ENCODE assay signal across 11 cellular contexts in the genomic region with DNA sequence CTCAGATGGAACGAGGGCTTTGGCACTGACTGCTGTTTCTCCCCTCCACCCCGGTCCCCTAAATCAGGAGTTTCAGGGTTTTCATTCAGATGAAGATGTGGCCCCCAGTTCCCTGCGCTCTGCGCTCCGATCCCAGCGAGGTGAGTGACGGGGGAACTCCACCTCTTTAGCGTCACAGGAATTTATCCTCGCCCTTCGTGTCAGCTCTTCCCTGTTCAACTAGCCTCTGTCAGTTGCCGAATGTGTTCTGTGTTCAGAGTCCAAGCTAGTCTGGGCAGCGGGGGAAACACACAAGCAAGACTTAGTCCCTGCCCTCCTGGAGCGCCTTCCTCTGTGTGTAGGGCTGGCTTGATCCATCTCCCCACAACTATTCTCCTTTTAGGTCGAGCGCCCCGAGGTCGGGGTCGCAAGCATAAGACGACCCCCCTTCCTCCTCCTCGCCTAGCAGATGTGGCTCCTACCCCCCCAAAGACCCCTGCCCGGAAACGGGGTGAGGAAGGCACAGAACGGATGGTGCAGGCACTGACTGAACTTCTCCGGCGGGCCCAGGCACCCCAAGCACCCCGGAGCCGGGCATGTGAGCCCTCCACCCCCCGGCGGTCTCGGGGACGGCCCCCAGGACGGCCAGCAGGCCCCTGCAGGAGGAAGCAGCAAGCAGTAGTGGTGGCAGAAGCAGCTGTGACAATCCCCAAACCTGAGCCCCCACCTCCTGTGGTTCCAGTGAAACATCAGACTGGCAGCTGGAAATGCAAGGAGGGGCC. TPM values are rescaled to one million over a fixed set of nuclear protein-coding genes. Genes with fewer than 3 reads are reported as not detected.
A peak's percentile ranks its signal among the peaks of the same experiment; 100 is the strongest.
DNase-seq lines count a peak whose midpoint lies in the region; ATAC-seq, FAIRE-seq and TF ChIP-seq lines count a peak whose summit lies in the region.
"Had no signal": no experiment of that assay in that cellular context is flagged by ENCODE, and none has a peak within 500 bp of the region (broad histone marks: within the 10 kb centered on the region; RNA-seq: fewer than 3 reads in every experiment).

No MANE protein-coding gene starts in this region.

- CTCF ChIA-PET in A673 (lab: Charles Lee), result no interaction called here
- CTCF ChIA-PET in HCT116 (lab: Charles Lee), result interaction anchor here (1.3 kb wide), 1 partner anchor 211 kb away, joined by 4 read pairs; no protein-coding TSS in a partner anchor
- CTCF ChIA-PET in GM12878 (lab: Yijun Ruan, JAX), result interaction anchor here (0.6 to 1.5 kb wide), 6 partner anchors 17 to 26 kb away, joined by 3 to 8 read pairs (median 4); no protein-coding TSS in a partner anchor

- H3K9ac ChIP-seq in HCT116 (ENCODE audit: low read length), result no peak overlapping the region
- peak overlapping the region; percentile 83 for H3K9ac ChIP-seq in GM12878 (ENCODE audit: control insufficient read depth, insufficient read depth, low read length)

- H3K4me2 ChIP-seq in HCT116 (ENCODE audit: low read length) (peak overlapping the region; percentile 86), GM12878 (ENCODE audit: control insufficient read depth, insufficient read depth) (peak overlapping the region; percentile 97)

- DNase-seq in A673 (ENCODE audit: low spot score), result no peak
- DNase-seq in HCT116 (ENCODE audit: low read depth, low spot score), result no peak
- no peak for DNase-seq in GM12878 (ENCODE audit: low read depth, low spot score)
- DNase-seq in memory B cell (ENCODE audit: low spot score in 2 of 2), result no peak
- DNase-seq in stimulated activated CD4-positive, alpha-beta T cell treated with anti-CD3 and anti-CD28 coated beads, Interleukin-4, amount 100 ng/mL, for 1 hour, result no peak
- no peak for DNase-seq in cerebellar cortex (ENCODE audit: low spot score)
- DNase-seq: NCI-H748 treated with DMSO at 0.1 percent for 48 hours had no signal

- RAD21 ChIA-PET in HCT116 (lab: Charles Lee; ENCODE audit: low non-redundant PET in 1 of 2, low total read pairs in 2 of 2, uncharacterized antibody in 2 of 2, unreplicated experiment in 2 of 2) (no interaction called here), GM12878 (lab: Charles Lee; ENCODE audit: unreplicated experiment) (interaction anchor here (0.5 to 1.6 kb wide), 11 partner anchors 17 to 212 kb away, joined by 3 to 10 read pairs (median 5); a partner anchor contains a TSS)

- no peak for TF ChIP-seq CTCF in A673 (conservative IDR thresholded peaks at IDR 0.05; ENCODE audit: low read depth, low read length)
- no peak for TF ChIP-seq CTCF in HCT116 (IDR thresholded peaks at IDR 0.05 in 2 of 3, conservative IDR thresholded peaks at IDR 0.05 in 1 of 3; ENCODE audit: borderline replicate concordance in 1 of 3, insufficient read depth in 1 of 3, low read depth in 2 of 3, low read length in 2 of 3)
- no peak for TF ChIP-seq CTCF in GM12878 (IDR thresholded peaks at IDR 0.05 in 2 of 3, conservative IDR thresholded peaks at IDR 0.05 in 1 of 3; ENCODE audit: control insufficient read depth in 2 of 3, extremely low read depth in 1 of 3, insufficient read depth in 1 of 3, low read depth in 3 of 3, low read length in 3 of 3)

- peak overlapping the region; percentile 86 for H3K4me3 Mint-ChIP-seq in memory B cell

- no peak for ATAC-seq in HCT116
- ATAC-seq in GM12878, result no peak
- ATAC-seq in memory B cell (ENCODE audit: low read depth), result no peak
- ATAC-seq in GM18519 (IDR thresholded peaks at IDR 0.05; ENCODE audit: low FRiP score, unreplicated experiment), result no peak
- no peak for ATAC-seq in HG02938 (IDR thresholded peaks at IDR 0.05; ENCODE audit: unreplicated experiment)

- H3K79me2 ChIP-seq in HCT116 (ENCODE audit: insufficient read depth, low read length), result peaks cover 40% of the 10 kb centered on the region
- H3K79me2 ChIP-seq in GM12878 (ENCODE audit: control insufficient read depth, insufficient read depth, low read length), result peaks cover 44% of the 10 kb centered on the region

- H3K27ac ChIP-seq in A673 (ENCODE audit: low read depth, low read length, poor library complexity, severe bottlenecking) (peak overlapping the region; percentile 90), HCT116 (ENCODE audit: low read depth, low read length) (peak overlapping the region; percentile 85; the same call in 1 of the 2 replicates), GM12878 (ENCODE audit: control insufficient read depth, insufficient read depth) (peak overlapping the region; percentile 72)

- in situ Hi-C loops in GM12878 (cut with MboI), result no loop called here

- no peak for FAIRE-seq in GM12878 (lab: Jason Lieb, UNC)

- TF ChIP-seq POLR2A in HCT116 (IDR thresholded peaks at IDR 0.05; ENCODE audit: borderline replicate concordance, extremely low read depth, insufficient read depth, insufficient read length) (no peak), GM12878 (IDR thresholded peaks at IDR 0.05; ENCODE audit: low read depth, low read length) (peak; percentile 45)

- H3K4me3 ChIP-seq in A673 (ENCODE audit: low read depth, low read length, poor library complexity, severe bottlenecking) (peak overlapping the region; percentile 96), HCT116 (replicated peaks in 1 of 2; ENCODE audit: low read depth in 1 of 2, low read length in 2 of 2) (peak overlapping the region; percentile 86 to 89), GM12878 (peak overlapping the region; percentile 97)

- no peaks in the 10 kb centered on the region for H3K27me3 Mint-ChIP-seq in memory B cell

- H3K9me2 ChIP-seq in HCT116 (ENCODE audit: insufficient read depth), result no peaks in the 10 kb centered on the region

- H3K27me3 ChIP-seq in A673 (replicated peaks; ENCODE audit: insufficient read depth, low read depth, low read length, poor library complexity) (no peaks in the 10 kb centered on the region), HCT116 (ENCODE audit: insufficient read depth, low read length) (no peaks in the 10 kb centered on the region), GM12878 (replicated peaks in 1 of 2; ENCODE audit: control insufficient read depth in 2 of 2, insufficient read depth in 2 of 2, low read length in 1 of 2) (no peaks in the 10 kb centered on the region)
- H3K27me3 ChIP-seq: ovary had no signal

- no peaks in the 10 kb centered on the region for H3K9me3 Mint-ChIP-seq in memory B cell

- H3K36me3 Mint-ChIP-seq in memory B cell, result peaks cover 25% of the 10 kb centered on the region

- BruUV-seq in A673 (replicated peaks; lab: Mats Ljungman, UMichigan) (TSS peak; percentile 31), HCT116 (replicated peaks; lab: Mats Ljungman, UMichigan) (no TSS peak), GM12878 (replicated peaks; lab: Mats Ljungman, UMichigan) (TSS peak; percentile 18)

- H3K27ac Mint-ChIP-seq in memory B cell, result no peak overlapping the region

- H4K20me1 ChIP-seq in HCT116 (ENCODE audit: insufficient read depth), result no peaks in the 10 kb centered on the region
- no peaks in the 10 kb centered on the region for H4K20me1 ChIP-seq in GM12878 (ENCODE audit: control insufficient read depth, insufficient read depth)

- H2AFZ ChIP-seq in HCT116 (ENCODE audit: low read depth, low read length, poor library complexity, severe bottlenecking), result no peak overlapping the region
- no peak overlapping the region for H2AFZ ChIP-seq in GM12878 (ENCODE audit: control insufficient read depth, low read depth, low read length)

- SMC1A ChIA-PET in GM12878 (lab: Charles Lee; ENCODE audit: uncharacterized antibody, unreplicated experiment), result interaction anchor here (1.0 to 1.5 kb wide), 7 partner anchors 19 to 71 kb away, joined by 3 to 8 read pairs (median 4); a partner anchor contains a TSS

- H3K4me1 Mint-ChIP-seq in memory B cell, result peaks cover 21% of the 10 kb centered on the region

- POLR2A ChIA-PET in A673 (lab: Charles Lee; ENCODE audit: low non-redundant PET) (no interaction called here), HCT116 (lab: Charles Lee) (interaction anchor here (1.7 kb wide), 1 partner anchor 29 kb away, joined by 3 read pairs; a partner anchor contains a TSS), GM12878 (lab: Charles Lee) (interaction anchor here (1.0 to 1.8 kb wide), 9 partner anchors 17 to 29 kb away, joined by 4 to 12 read pairs (median 5); a partner anchor contains a TSS)

- WGBS in GM12878 (ENCODE audit: insufficient coverage, insufficient replicate concordance, low lambda C conversion rate, missing lambda C conversion rate), result 84% methylated on average over 30 of the region's 32 CpGs

- TF ChIP-seq EP300 in GM12878 (IDR thresholded peaks at IDR 0.05; ENCODE audit: borderline replicate concordance in 1 of 2, control insufficient read depth in 1 of 2, low read depth in 2 of 2, low read length in 2 of 2), result no peak

- H3K4me1 ChIP-seq in A673 (ENCODE audit: insufficient read depth, low read length, poor library complexity, severe bottlenecking) (peaks cover 8% of the 10 kb centered on the region), HCT116 (ENCODE audit: control insufficient read depth in 1 of 2, insufficient read depth in 2 of 2, low read length in 2 of 2) (peaks cover 16 to 31% of the 10 kb centered on the region in 2 experiments), GM12878 (ENCODE audit: control insufficient read depth, insufficient read depth, low read length) (peaks cover 24% of the 10 kb centered on the region)

- peaks cover 41% of the 10 kb centered on the region for H3K36me3 ChIP-seq in A673 (ENCODE audit: insufficient read depth, low read length, poor library complexity, severe bottlenecking)
- peaks cover 31 to 35% of the 10 kb centered on the region in 2 experiments; a peak in 3 of 4 replicates for H3K36me3 ChIP-seq in HCT116 (ENCODE audit: control insufficient read depth in 1 of 2, insufficient read depth in 2 of 2, low read length in 2 of 2)
- H3K36me3 ChIP-seq in GM12878 (ENCODE audit: control insufficient read depth in 2 of 2, insufficient read depth in 2 of 2, low read length in 1 of 2), result peaks cover 12 to 17% of the 10 kb centered on the region in 2 experiments
- H3K36me3 ChIP-seq: ovary had no signal

- no peak for TF ChIP-seq RAD21 in HCT116 (IDR thresholded peaks at IDR 0.05; ENCODE audit: low read depth)
- no peak for TF ChIP-seq RAD21 in GM12878 (IDR thresholded peaks at IDR 0.05; ENCODE audit: insufficient read depth, low read depth, low read length)

- H3K9me3 ChIP-seq in A673 (ENCODE audit: low read depth, low read length, poor library complexity, severe bottlenecking) (no peaks in the 10 kb centered on the region), HCT116 (ENCODE audit: control insufficient read depth in 1 of 2, insufficient read depth in 1 of 2, low read depth in 1 of 2, low read length in 2 of 2) (no peaks in the 10 kb centered on the region), GM12878 (replicated peaks; ENCODE audit: control insufficient read depth, insufficient read depth, low read length) (no peaks in the 10 kb centered on the region)
- H3K9me3 ChIP-seq: ovary had no signal

- intact Hi-C loops in A673 (cut with micrococcal nuclease; ENCODE audit: unreplicated experiment), result no loop called here
- intact Hi-C loops in HCT116 (cut with micrococcal nuclease), result loop anchor here (10.0 kb wide), 1 partner anchor 365 kb away; a partner anchor contains a TSS
- intact Hi-C loops in GM12878 (cut with micrococcal nuclease; ENCODE audit: unreplicated experiment), result no loop called here

RNA-seq across cellular contexts. Expression of a gene that starts 1.8 kb away (rescaled TPM):
- total RNA-seq in A673 (2021), result 49.1 and 51.0 TPM in 2 replicates
- 29.9 TPM for total RNA-seq in HCT116 (2021; ENCODE audit: unreplicated experiment)
- 33.4 and 34.0 TPM in 2 replicates for polyA plus RNA-seq in HCT116 (2012)
- 27.0 and 31.3 TPM in 2 replicates for total RNA-seq in GM12878 (2013; cell fraction: nucleolus; rRNA removed)
- total RNA-seq in GM12878 (2014; rRNA removed), result 5.3 and 7.8 TPM in 2 replicates
- total RNA-seq in GM12878 (2014; rRNA removed; fragmentation: Illumina TruSeq; extraction: Trizol), result 3.8 and 3.9 TPM in 2 replicates
- total RNA-seq in GM12878 (2021), result 35.3 and 35.6 TPM in 2 replicates
- 15.0 TPM for polyA plus RNA-seq in GM12878 (2011; ENCODE audit: low read depth)
- polyA plus RNA-seq in GM12878 (2011; rRNA removed), result 6.8 and 14.9 TPM in 2 replicates
- 19.6 and 23.0 TPM in 2 replicates for polyA plus RNA-seq in GM12878 (2011; cell fraction: cytosol; rRNA removed)
- polyA plus RNA-seq in GM12878 (2011; cell fraction: nucleus; rRNA removed), result 112 and 185 TPM in 2 replicates
- polyA plus RNA-seq in GM12878 (2012), result 29.0 and 37.1 TPM in 2 replicates
- 7.6 and 14.7 TPM in 2 replicates for polyA plus RNA-seq in GM12878 (2014; fragmentation: Illumina TruSeq; extraction: Trizol)
- under 1 TPM; 0.71 to 0.91 TPM for polyA plus RNA-seq in GM12878 (2014; fragmentation: Nextera tagmentation; extraction: Ambion mirVana)
- polyA plus RNA-seq in GM12878 (2014; rRNA removed), result 21.9 and 23.0 TPM in 2 replicates
- 1 to 10 TPM; 4.0 to 4.1 TPM for polyA plus RNA-seq in GM12878 (2016; fragmentation: Nextera tagmentation; extraction: Ambion mirVana)
- polyA minus RNA-seq in GM12878 (2011; rRNA and poly(A)+ RNA removed), result 8.0 and 8.4 TPM in 2 replicates
- polyA minus RNA-seq in GM12878 (2011; cell fraction: cytosol; rRNA and poly(A)+ RNA removed), result 6.1 and 10.9 TPM in 2 replicates
- polyA minus RNA-seq in GM12878 (2011; cell fraction: nucleus; rRNA and poly(A)+ RNA removed), result 10.0 and 17.1 TPM in 2 replicates

RNA-seq across cellular contexts. Expression of a gene that starts 15.2 kb away (rescaled TPM):
- not detected in 2 replicates for total RNA-seq in A673 (2021)
- not detected for total RNA-seq in HCT116 (2021; ENCODE audit: unreplicated experiment)
- polyA plus RNA-seq in HCT116 (2012), result 0.18 and 0.57 TPM in 2 replicates
- total RNA-seq in GM12878 (2013; cell fraction: nucleolus; rRNA removed), result 41.3 and 46.9 TPM in 2 replicates
- 11.0 and 13.9 TPM in 2 replicates for total RNA-seq in GM12878 (2014; rRNA removed)
- total RNA-seq in GM12878 (2014; rRNA removed; fragmentation: Illumina TruSeq; extraction: Trizol), result 11.0 and 11.4 TPM in 2 replicates
- total RNA-seq in GM12878 (2021), result 45.6 and 46.7 TPM in 2 replicates
- 7.2 TPM for polyA plus RNA-seq in GM12878 (2011; ENCODE audit: low read depth)
- polyA plus RNA-seq in GM12878 (2011; rRNA removed), result 10.2 and 18.2 TPM in 2 replicates
- polyA plus RNA-seq in GM12878 (2011; cell fraction: cytosol; rRNA removed), result 15.1 and 26.3 TPM in 2 replicates
- polyA plus RNA-seq in GM12878 (2011; cell fraction: nucleus; rRNA removed), result 78.5 and 107 TPM in 2 replicates
- polyA plus RNA-seq in GM12878 (2012), result 22.0 and 36.4 TPM in 2 replicates
- polyA plus RNA-seq in GM12878 (2014; fragmentation: Illumina TruSeq; extraction: Trizol), result 6.2 and 13.2 TPM in 2 replicates
- polyA plus RNA-seq in GM12878 (2014; fragmentation: Nextera tagmentation; extraction: Ambion mirVana), result 1 to 10 TPM; 1.0 to 3.6 TPM
- 34.7 and 36.7 TPM in 2 replicates for polyA plus RNA-seq in GM12878 (2014; rRNA removed)
- polyA plus RNA-seq in GM12878 (2016; fragmentation: Nextera tagmentation; extraction: Ambion mirVana), result 10 to 100 TPM; 32.4 to 36.4 TPM
- 6.7 and 12.7 TPM in 2 replicates for polyA minus RNA-seq in GM12878 (2011; rRNA and poly(A)+ RNA removed)
- 8.8 and 10.2 TPM in 2 replicates for polyA minus RNA-seq in GM12878 (2011; cell fraction: cytosol; rRNA and poly(A)+ RNA removed)
- 17.0 and 21.9 TPM in 2 replicates for polyA minus RNA-seq in GM12878 (2011; cell fraction: nucleus; rRNA and poly(A)+ RNA removed)
- total RNA-seq: urinary bladder had no signal
- polyA plus RNA-seq: ovary had no signal

RNA-seq across cellular contexts. Expression of a gene that starts 22.7 kb away (rescaled TPM):
- total RNA-seq in A673 (2021) (4.9 and 5.8 TPM in 2 replicates), HCT116 (2021; ENCODE audit: unreplicated experiment) (8.3 TPM), GM12878 (2014; rRNA removed) (27.2 and 28.7 TPM in 2 replicates), GM12878 (2014; rRNA removed; fragmentation: Illumina TruSeq; extraction: Trizol) (8.3 and 9.1 TPM in 2 replicates), GM12878 (2021) (35.3 and 41.7 TPM in 2 replicates)
- 4.7 and 5.8 TPM in 2 replicates for polyA plus RNA-seq in HCT116 (2012)
- 16.2 and 19.9 TPM in 2 replicates for total RNA-seq in GM12878 (2013; cell fraction: nucleolus; rRNA removed)
- 11.1 TPM for polyA plus RNA-seq in GM12878 (2011; ENCODE audit: low read depth)
- polyA plus RNA-seq in GM12878 (2011; rRNA removed) (10.1 and 22.4 TPM in 2 replicates), GM12878 (2014; fragmentation: Illumina TruSeq; extraction: Trizol) (5.9 and 8.7 TPM in 2 replicates), GM12878 (2014; fragmentation: Nextera tagmentation; extraction: Ambion mirVana) (10 to 100 TPM in 1 of 2 experiments, 1 to 10 TPM in 1; 2.5 to 11.9 TPM), GM12878 (2014; rRNA removed) (39.9 and 47.9 TPM in 2 replicates), GM12878 (2016; fragmentation: Nextera tagmentation; extraction: Ambion mirVana) (10 to 100 TPM; 36.4 to 36.8 TPM)
- 46.7 and 55.5 TPM in 2 replicates for polyA plus RNA-seq in GM12878 (2011; cell fraction: cytosol; rRNA removed)
- 75.6 and 89.2 TPM in 2 replicates for polyA plus RNA-seq in GM12878 (2011; cell fraction: nucleus; rRNA removed)
- polyA plus RNA-seq in GM12878 (2012), result 30.0 and 41.7 TPM in 2 replicates
- 7.2 and 17.9 TPM in 2 replicates for polyA minus RNA-seq in GM12878 (2011; rRNA and poly(A)+ RNA removed)
- polyA minus RNA-seq in GM12878 (2011; cell fraction: cytosol; rRNA and poly(A)+ RNA removed), result 9.4 and 12.4 TPM in 2 replicates
- 11.1 and 12.0 TPM in 2 replicates for polyA minus RNA-seq in GM12878 (2011; cell fraction: nucleus; rRNA and poly(A)+ RNA removed)

RNA-seq across cellular contexts. Expression of a gene that starts 25.6 kb away (rescaled TPM):
- total RNA-seq in A673 (2021), result 20.4 and 21.0 TPM in 2 replicates
- 15.6 TPM for total RNA-seq in HCT116 (2021; ENCODE audit: unreplicated experiment)
- 23.1 and 23.5 TPM in 2 replicates for polyA plus RNA-seq in HCT116 (2012)
- 13.8 and 17.3 TPM in 2 replicates for total RNA-seq in GM12878 (2013; cell fraction: nucleolus; rRNA removed)
- 9.4 and 14.0 TPM in 2 replicates for total RNA-seq in GM12878 (2014; rRNA removed)
- 7.9 and 9.3 TPM in 2 replicates for total RNA-seq in GM12878 (2014; rRNA removed; fragmentation: Illumina TruSeq; extraction: Trizol)
- total RNA-seq in GM12878 (2021), result 13.0 and 16.4 TPM in 2 replicates
- polyA plus RNA-seq in GM12878 (2011; ENCODE audit: low read depth), result 14.2 TPM
- 11.8 and 16.2 TPM in 2 replicates for polyA plus RNA-seq in GM12878 (2011; rRNA removed)
- 20.8 and 27.3 TPM in 2 replicates for polyA plus RNA-seq in GM12878 (2011; cell fraction: cytosol; rRNA removed)
- polyA plus RNA-seq in GM12878 (2011; cell fraction: nucleus; rRNA removed), result 93.8 and 102 TPM in 2 replicates
- 18.6 and 26.0 TPM in 2 replicates for polyA plus RNA-seq in GM12878 (2012)
- polyA plus RNA-seq in GM12878 (2014; fragmentation: Illumina TruSeq; extraction: Trizol), result 9.6 and 13.4 TPM in 2 replicates
- 10 to 100 TPM in 1 of 2 experiments, 1 to 10 TPM in 1; 9.6 to 13.7 TPM for polyA plus RNA-seq in GM12878 (2014; fragmentation: Nextera tagmentation; extraction: Ambion mirVana)
- 21.6 and 22.1 TPM in 2 replicates for polyA plus RNA-seq in GM12878 (2014; rRNA removed)
- 10 to 100 TPM; 17.1 to 17.4 TPM for polyA plus RNA-seq in GM12878 (2016; fragmentation: Nextera tagmentation; extraction: Ambion mirVana)
- 12.8 and 16.6 TPM in 2 replicates for polyA minus RNA-seq in GM12878 (2011; rRNA and poly(A)+ RNA removed)
- 8.8 and 10.0 TPM in 2 replicates for polyA minus RNA-seq in GM12878 (2011; cell fraction: cytosol; rRNA and poly(A)+ RNA removed)
- 14.4 and 23.5 TPM in 2 replicates for polyA minus RNA-seq in GM12878 (2011; cell fraction: nucleus; rRNA and poly(A)+ RNA removed)

RNA-seq across cellular contexts. Expression of a gene that starts 25.9 kb away (rescaled TPM):
- total RNA-seq in A673 (2021), result 58.8 and 67.7 TPM in 2 replicates
- 55.3 TPM for total RNA-seq in HCT116 (2021; ENCODE audit: unreplicated experiment)
- 45.3 and 59.7 TPM in 2 replicates for polyA plus RNA-seq in HCT116 (2012)
- total RNA-seq in GM12878 (2013; cell fraction: nucleolus; rRNA removed), result 2.8 and 4.2 TPM in 2 replicates
- total RNA-seq in GM12878 (2014; rRNA removed), result 37.8 and 39.4 TPM in 2 replicates
- total RNA-seq in GM12878 (2014; rRNA removed; fragmentation: Illumina TruSeq; extraction: Trizol), result 34.3 and 34.7 TPM in 2 replicates
- total RNA-seq in GM12878 (2021), result 35.6 and 42.9 TPM in 2 replicates
- 6.0 TPM for polyA plus RNA-seq in GM12878 (2011; ENCODE audit: low read depth)
- 10.5 and 14.4 TPM in 2 replicates for polyA plus RNA-seq in GM12878 (2011; rRNA removed)
- 23.6 and 28.8 TPM in 2 replicates for polyA plus RNA-seq in GM12878 (2011; cell fraction: cytosol; rRNA removed)
- 14.0 and 17.6 TPM in 2 replicates for polyA plus RNA-seq in GM12878 (2011; cell fraction: nucleus; rRNA removed)
- polyA plus RNA-seq in GM12878 (2012), result 35.0 and 36.0 TPM in 2 replicates
- 29.9 and 35.1 TPM in 2 replicates for polyA plus RNA-seq in GM12878 (2014; fragmentation: Illumina TruSeq; extraction: Trizol)
- 100 to 1,000 TPM; 143 to 178 TPM for polyA plus RNA-seq in GM12878 (2014; fragmentation: Nextera tagmentation; extraction: Ambion mirVana)
- polyA plus RNA-seq in GM12878 (2014; rRNA removed), result 32.3 and 44.0 TPM in 2 replicates
- 10 to 100 TPM; 62.6 to 66.7 TPM for polyA plus RNA-seq in GM12878 (2016; fragmentation: Nextera tagmentation; extraction: Ambion mirVana)
- 9.1 and 21.3 TPM in 2 replicates for polyA minus RNA-seq in GM12878 (2011; rRNA and poly(A)+ RNA removed)
- 4.5 and 4.8 TPM in 2 replicates for polyA minus RNA-seq in GM12878 (2011; cell fraction: cytosol; rRNA and poly(A)+ RNA removed)
- polyA minus RNA-seq in GM12878 (2011; cell fraction: nucleus; rRNA and poly(A)+ RNA removed), result 3.5 and 3.9 TPM in 2 replicates

Comparison
In these comparisons a context has a peak if more than half of its experiments do, and no peak if none do; other contexts are left out.
1. RNA of a gene that starts 15.2 kb away (total RNA-seq): 11.0 to 46.9 TPM in GM12878; not detected in HCT116 (single experiment) and not detected in A673; every median in the first group is over 10 times any median in the second.
2. Peak in every context shown above with its lines, with median percentiles within 50 percentile points of each other: H3K27ac ChIP-seq and H3K4me3 ChIP-seq.